ENCODE assay signal across 14 cellular contexts in genomic region chr4:57865264-57865663, GRCh38.
DNase-seq lines count a peak whose midpoint lies in the region; ATAC-seq lines count a peak whose summit lies in the region.
"Had no signal": no experiment of that assay in that cellular context is flagged by ENCODE, and none has a peak within 500 bp of the region (broad histone marks: within the 10 kb centered on the region; RNA-seq: fewer than 3 reads in every experiment).

No MANE protein-coding gene starts in this region.

- H3K27ac Mint-ChIP-seq in effector memory CD8-positive, alpha-beta T cell = no peak overlapping the region
- H3K27ac Mint-ChIP-seq: activated CD8-positive, alpha-beta T cell treated with anti-CD3 and anti-CD28 coated beads, Interleukin-2, amount 10 ng/mL, durations not matched to agents 7 days and 5 days; activated naive CD4-positive, alpha-beta T cell treated with anti-CD3 and anti-CD28 coated beads, Interleukin-2, amount 10 ng/mL, durations not matched to agents 7 days and 5 days; CD4-positive, CD25-positive, alpha-beta regulatory T cell; stimulated activated naive CD8-positive, alpha-beta T cell treated with anti-CD3 and anti-CD28 coated beads, Interleukin-15, Interleukin-2, amounts not matched to agents 100 ng/mL and 50 ng/mL, for 24 hours; T-helper 17 cell had no signal

- DNase-seq in OCI-M1 (lab: John Stamatoyannopoulos, UW) (peak; percentile 55), OCI-M2 (lab: John Stamatoyannopoulos, UW; ENCODE audit: unreplicated experiment) (no peak), NCI-H187 (lab: John Stamatoyannopoulos, UW) (no peak)
- no peak for DNase-seq in effector memory CD8-positive, alpha-beta T cell
- DNase-seq: activated CD8-positive, alpha-beta T cell treated with anti-CD3 and anti-CD28 coated beads, Interleukin-2, amount 10 ng/mL, durations not matched to agents 7 days and 5 days; activated naive CD4-positive, alpha-beta T cell treated with anti-CD3 and anti-CD28 coated beads, Interleukin-2, amount 10 ng/mL, durations not matched to agents 7 days and 5 days; CD4-positive, CD25-positive, alpha-beta regulatory T cell; NCI-H2107; T-helper 17 cell had no signal

- H3K4me3 Mint-ChIP-seq in effector memory CD8-positive, alpha-beta T cell = no peak overlapping the region
- H3K4me3 Mint-ChIP-seq: activated CD8-positive, alpha-beta T cell treated with anti-CD3 and anti-CD28 coated beads, Interleukin-2, amount 10 ng/mL, durations not matched to agents 7 days and 5 days; activated naive CD4-positive, alpha-beta T cell treated with anti-CD3 and anti-CD28 coated beads, Interleukin-2, amount 10 ng/mL, durations not matched to agents 7 days and 5 days; CD4-positive, CD25-positive, alpha-beta regulatory T cell; stimulated activated naive CD8-positive, alpha-beta T cell treated with anti-CD3 and anti-CD28 coated beads, Interleukin-15, Interleukin-2, amounts not matched to agents 100 ng/mL and 50 ng/mL, for 24 hours; T-helper 17 cell had no signal

- H3K9me3 Mint-ChIP-seq in effector memory CD8-positive, alpha-beta T cell = peaks cover 5 to 13% of the 10 kb centered on the region in 2 donors

- ATAC-seq in GM18873 (IDR thresholded peaks at IDR 0.05; ENCODE audit: low FRiP score, unreplicated experiment) = peak; percentile 56
- ATAC-seq in GM21576 (IDR thresholded peaks at IDR 0.05; ENCODE audit: unreplicated experiment) = peak; percentile 92
- ATAC-seq in HG03066 (IDR thresholded peaks at IDR 0.05; ENCODE audit: low read depth, unreplicated experiment) = peak; percentile 93
- no peak for ATAC-seq in effector memory CD8-positive, alpha-beta T cell (replicated peaks)
- ATAC-seq in HG03521 (IDR thresholded peaks at IDR 0.05; ENCODE audit: unreplicated experiment) = no peak
- ATAC-seq: activated CD8-positive, alpha-beta T cell treated with anti-CD3 and anti-CD28 coated beads, Interleukin-2, amount 10 ng/mL, durations not matched to agents 7 days and 5 days; T-helper 17 cell had no signal

- H3K4me1 Mint-ChIP-seq in effector memory CD8-positive, alpha-beta T cell (ENCODE audit: low read depth in 2 of 2) = no peaks in the 10 kb centered on the region
- H3K4me1 Mint-ChIP-seq: activated naive CD4-positive, alpha-beta T cell treated with anti-CD3 and anti-CD28 coated beads, Interleukin-2, amount 10 ng/mL, durations not matched to agents 7 days and 5 days; CD4-positive, CD25-positive, alpha-beta regulatory T cell; T-helper 17 cell had no signal

- H3K27me3 Mint-ChIP-seq in effector memory CD8-positive, alpha-beta T cell = no peaks in the 10 kb centered on the region
- H3K27me3 Mint-ChIP-seq: activated naive CD4-positive, alpha-beta T cell treated with anti-CD3 and anti-CD28 coated beads, Interleukin-2, amount 10 ng/mL, durations not matched to agents 7 days and 5 days; CD4-positive, CD25-positive, alpha-beta regulatory T cell; stimulated activated naive CD8-positive, alpha-beta T cell treated with anti-CD3 and anti-CD28 coated beads, Interleukin-15, Interleukin-2, amounts not matched to agents 100 ng/mL and 50 ng/mL, for 24 hours; T-helper 17 cell had no signal

- no peaks in the 10 kb centered on the region for H3K36me3 Mint-ChIP-seq in effector memory CD8-positive, alpha-beta T cell (ENCODE audit: insufficient read depth)
- H3K36me3 Mint-ChIP-seq: activated naive CD4-positive, alpha-beta T cell treated with anti-CD3 and anti-CD28 coated beads, Interleukin-2, amount 10 ng/mL, durations not matched to agents 7 days and 5 days; CD4-positive, CD25-positive, alpha-beta regulatory T cell had no signal

Comparison
In these comparisons a context has a peak if more than half of its experiments do, and no peak if none do; other contexts are left out.
1. ATAC-seq: peak in GM18873 (single experiment), GM21576 (single experiment) and HG03066 (single experiment); none in effector memory CD8-positive, alpha-beta T cell (single experiment) and HG03521 (single experiment).